Comparison of ENCODE assay signal across 27 cellular contexts in the genomic region with DNA sequence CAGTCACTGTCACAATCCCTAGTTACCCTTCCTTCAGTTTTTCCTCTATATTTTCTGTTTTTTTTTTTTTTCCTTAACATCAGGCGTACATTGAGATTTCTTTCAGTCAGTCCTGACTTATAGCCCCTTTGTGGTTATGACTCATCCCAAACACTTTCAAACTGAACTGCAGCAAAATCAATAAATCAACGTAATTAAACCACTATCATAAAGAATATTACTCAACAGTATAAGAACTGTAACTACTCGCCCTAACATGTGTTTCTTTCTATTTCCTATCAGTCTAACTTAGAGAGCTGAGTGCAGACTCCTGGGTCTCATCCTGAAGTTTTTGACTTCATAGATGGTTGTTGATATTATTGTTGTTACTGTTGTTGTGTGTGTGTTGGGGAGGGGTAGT.
A peak's percentile ranks its signal among the peaks of the same experiment; 100 is the strongest.
DNase-seq lines count a peak whose midpoint lies in the region; ATAC-seq and TF ChIP-seq lines count a peak whose summit lies in the region.
"Had no signal": no experiment of that assay in that cellular context is flagged by ENCODE, and none has a peak within 500 bp of the region (broad histone marks: within the 10 kb centered on the region; RNA-seq: fewer than 3 reads in every experiment).

No MANE protein-coding gene starts in this region.

- WGBS in body of pancreas, 2 donors = 40 to 44% methylated on average over 3 of the region's 3 CpGs
- 66 to 78% (median 72%) methylated on average over 3 of the region's 3 CpGs for WGBS in heart left ventricle, 4 donors

- H3K27me3 ChIP-seq in A673 (replicated peaks; ENCODE audit: insufficient read depth, low read depth, low read length, poor library complexity) = no peaks in the 10 kb centered on the region
- no peaks in the 10 kb centered on the region for H3K27me3 ChIP-seq in body of pancreas
- no peaks in the 10 kb centered on the region for H3K27me3 ChIP-seq in heart left ventricle
- H3K27me3 ChIP-seq: neutrophil, thyroid gland had no signal

- no peak for ATAC-seq in body of pancreas
- no peak for ATAC-seq in GM19023 (IDR thresholded peaks at IDR 0.05; ENCODE audit: unreplicated experiment)
- no peak for ATAC-seq in heart left ventricle
- ATAC-seq: activated CD8-positive, alpha-beta T cell treated with anti-CD3 and anti-CD28 coated beads for 36 hours had no signal

- H3K36me3 ChIP-seq in A673 (ENCODE audit: insufficient read depth, low read length, poor library complexity, severe bottlenecking) (no peaks in the 10 kb centered on the region), body of pancreas (replicated peaks in 1 of 2; ENCODE audit: insufficient read depth in 1 of 2, low read depth in 2 of 2) (no peaks in the 10 kb centered on the region), heart left ventricle (no peaks in the 10 kb centered on the region)
- H3K36me3 ChIP-seq: neutrophil, thyroid gland had no signal

- TF ChIP-seq POLR2A in body of pancreas (IDR thresholded peaks at IDR 0.05) (no peak), heart left ventricle (IDR thresholded peaks at IDR 0.05) (no peak)

- H3K4me3 ChIP-seq in A673 (ENCODE audit: low read depth, low read length, poor library complexity, severe bottlenecking) = no peak overlapping the region
- H3K4me3 ChIP-seq in body of pancreas = no peak overlapping the region
- H3K4me3 ChIP-seq in heart left ventricle = no peak overlapping the region
- H3K4me3 ChIP-seq: PC-9, smooth muscle cell, thyroid gland had no signal

- no peak for TF ChIP-seq CTCF in A673 (conservative IDR thresholded peaks at IDR 0.05; ENCODE audit: low read depth, low read length)
- TF ChIP-seq CTCF in RWPE1 (conservative IDR thresholded peaks at IDR 0.05; ENCODE audit: low read depth) = no peak
- no peak for TF ChIP-seq CTCF in body of pancreas (IDR thresholded peaks at IDR 0.05)
- no peak for TF ChIP-seq CTCF in heart left ventricle (IDR thresholded peaks at IDR 0.05)

- CTCF ChIA-PET in A673 (lab: Charles Lee) (no interaction called here), RWPE1 (lab: Yijun Ruan, JAX) (interaction anchor here (0.5 kb wide), 1 partner anchor 24 kb away, joined by 3 read pairs; no protein-coding TSS in a partner anchor)

- H3K27ac ChIP-seq in A673 (ENCODE audit: low read depth, low read length, poor library complexity, severe bottlenecking) = no peak overlapping the region
- no peak overlapping the region for H3K27ac ChIP-seq in RWPE1
- H3K27ac ChIP-seq in epithelial cell of prostate = peak overlapping the region; percentile 58
- no peak overlapping the region for H3K27ac ChIP-seq in body of pancreas
- no peak overlapping the region for H3K27ac ChIP-seq in heart left ventricle
- H3K27ac ChIP-seq: neutrophil, PC-9, thyroid gland had no signal

- POLR2A ChIA-PET in A673 (lab: Charles Lee; ENCODE audit: low non-redundant PET) = no interaction called here
- POLR2A ChIA-PET in RWPE1 (lab: Yijun Ruan, JAX; ENCODE audit: low non-redundant PET) = no interaction called here

- BruUV-seq in A673 (replicated peaks; lab: Mats Ljungman, UMichigan) = no TSS peak

- intact Hi-C loops in A673 (cut with micrococcal nuclease; ENCODE audit: unreplicated experiment) (no loop called here), body of pancreas (cut with DNase I) (no loop called here), heart left ventricle (cut with DNase I) (no loop called here)

- H3K4me1 ChIP-seq in A673 (ENCODE audit: insufficient read depth, low read length, poor library complexity, severe bottlenecking) = peaks cover 12% of the 10 kb centered on the region
- H3K4me1 ChIP-seq in body of pancreas = no peaks in the 10 kb centered on the region
- H3K4me1 ChIP-seq in heart left ventricle = no peaks in the 10 kb centered on the region
- H3K4me1 ChIP-seq: thyroid gland had no signal

- peak; percentile 46 for DNase-seq in A673 (ENCODE audit: low spot score)
- peak; percentile 63 for DNase-seq in HT1080 (ENCODE audit: low read depth)
- peak; percentile 44 for DNase-seq in RWPE1 (ENCODE audit: low spot score)
- DNase-seq in epithelial cell of prostate (ENCODE audit: low read depth, low spot score) = no peak
- DNase-seq in pons (ENCODE audit: low spot score) = no peak
- DNase-seq in body of pancreas = no peak
- DNase-seq in heart left ventricle = no peak
- DNase-seq: activated CD8-positive, alpha-beta T cell treated with anti-CD3 and anti-CD28 coated beads for 36 hours; activated naive CD4-positive, alpha-beta T cell treated with anti-CD3 and anti-CD28 coated beads, Interleukin-2, amount 10 ng/mL, durations not matched to agents 7 days and 5 days; anterior cingulate cortex; CD4-positive, CD25-positive, alpha-beta regulatory T cell; DMS153; endodermal cell; foreskin fibroblast; H9; hippocampal formation; Karpas-422; NCI-H1105 treated with DMSO at 0.1 percent for 48 hours; NCI-H774; PC-9; stimulated activated CD4-positive, alpha-beta T cell treated with anti-CD3 and anti-CD28 coated beads, Interleukin-2, amount 100 ng/mL, for 48 hours; stimulated activated naive CD4-positive, alpha-beta T cell treated with Interleukin-2 at 50 U/mL for 16 hours; T1000; thyroid gland had no signal

- H3K9me3 ChIP-seq in A673 (ENCODE audit: low read depth, low read length, poor library complexity, severe bottlenecking) (no peaks in the 10 kb centered on the region), body of pancreas (no peaks in the 10 kb centered on the region), heart left ventricle (no peaks in the 10 kb centered on the region)
- H3K9me3 ChIP-seq: neutrophil, thyroid gland had no signal

Comparison
In these comparisons a context has a peak if more than half of its experiments do, and no peak if none do; other contexts are left out.
1. DNase-seq: peak in A673 (single experiment), HT1080 (single experiment) and RWPE1 (single experiment); none in epithelial cell of prostate (single experiment), pons (single experiment), body of pancreas (0 of 4) and heart left ventricle (0 of 5).